In the genomic region with DNA sequence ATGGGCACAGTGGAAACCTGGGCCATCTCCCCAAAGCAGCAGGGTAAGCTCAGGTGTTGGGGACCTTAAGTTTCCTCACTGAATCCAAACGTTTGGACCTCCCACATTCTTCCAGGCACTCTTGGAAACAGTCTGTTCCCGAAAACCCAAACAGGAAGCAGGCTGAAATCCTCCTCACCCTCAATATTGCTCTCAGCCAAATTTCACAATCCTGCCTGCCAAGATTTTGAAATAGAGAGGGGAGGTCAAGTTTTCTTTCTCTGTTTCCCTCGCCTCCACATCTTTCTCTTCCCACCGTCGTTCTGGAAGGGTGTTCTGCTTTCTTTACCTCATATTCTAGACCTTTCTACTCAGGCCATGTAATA, we compare ENCODE assay signal across 13 cellular contexts.
DNase-seq lines count a peak whose midpoint lies in the region; ATAC-seq and TF ChIP-seq lines count a peak whose summit lies in the region.
"Had no signal": no experiment of that assay in that cellular context is flagged by ENCODE, and none has a peak within 500 bp of the region (broad histone marks: within the 10 kb centered on the region; RNA-seq: fewer than 3 reads in every experiment).

No MANE protein-coding gene starts in this region.

- H3K4me3 ChIP-seq in esophagus squamous epithelium, result no peak overlapping the region
- H3K4me3 ChIP-seq: K562, skin epidermis had no signal

- H3K4me3 Mint-ChIP-seq in MCF 10A (ENCODE audit: unreplicated experiment), result peak overlapping the region; percentile 56

- H3K36me3 ChIP-seq in esophagus squamous epithelium, result no peaks in the 10 kb centered on the region

- peak; percentile 76 for DNase-seq in EH (ENCODE audit: low read depth)
- DNase-seq in MCF 10A (ENCODE audit: unreplicated experiment), result peak; percentile 94
- DNase-seq in left ventricle myocardium superior, result no peak
- no peak for DNase-seq in sciatic nerve (ENCODE audit: low spot score)
- no peak for DNase-seq in esophagus squamous epithelium (lab: John Stamatoyannopoulos, UW)
- no peak for DNase-seq in effector CD8-positive, alpha-beta T cell (lab: John Stamatoyannopoulos, UW)
- DNase-seq in glomerular visceral epithelial cell (ENCODE audit: extremely low spot score), result no peak
- no peak for DNase-seq in DMS79 (lab: John Stamatoyannopoulos, UW)
- DNase-seq: activated CD4-positive, alpha-beta T cell treated with anti-CD3 and anti-CD28 coated beads for 4 hours; hippocampal formation; NCI-H2029 had no signal

- peaks cover 0 to 23% (median 16%) of the 10 kb centered on the region in 3 donors for H3K4me1 ChIP-seq in esophagus squamous epithelium

- BruUV-seq in MCF 10A (replicated peaks; lab: Mats Ljungman, UMichigan), result no TSS peak

- intact Hi-C loops in MCF 10A (cut with micrococcal nuclease), result no loop called here
- intact Hi-C loops in left ventricle myocardium superior (cut with micrococcal nuclease), result no loop called here
- intact Hi-C loops in sciatic nerve (cut with DNase I), result no loop called here
- intact Hi-C loops in esophagus squamous epithelium (cut with DNase I), result no loop called here

- TF ChIP-seq CTCF in MCF 10A (IDR thresholded peaks at IDR 0.05; ENCODE audit: unreplicated experiment), result no peak
- no peak for TF ChIP-seq CTCF in esophagus squamous epithelium (IDR thresholded peaks at IDR 0.05)

- H3K27ac Mint-ChIP-seq in MCF 10A (ENCODE audit: low read depth, unreplicated experiment), result peak overlapping the region; percentile 94

- H3K27me3 Mint-ChIP-seq in MCF 10A (ENCODE audit: insufficient read depth, unreplicated experiment), result no peaks in the 10 kb centered on the region

- WGBS in esophagus squamous epithelium, 2 donors, result 22 to 26% methylated on average over 5 of the region's 5 CpGs

- peaks cover 8% of the 10 kb centered on the region for H3K9me3 Mint-ChIP-seq in MCF 10A (ENCODE audit: unreplicated experiment)

- no peaks in the 10 kb centered on the region for H3K27me3 ChIP-seq in esophagus squamous epithelium

- CTCF ChIA-PET in MCF 10A (lab: Yijun Ruan, JAX), result no interaction called here

- H3K27ac ChIP-seq in esophagus squamous epithelium, result peak overlapping the region in 2 of 4 donors; percentile 3 to 50

- H3K9me3 ChIP-seq in esophagus squamous epithelium, result no peaks in the 10 kb centered on the region

- peaks cover 7% of the 10 kb centered on the region for H3K36me3 Mint-ChIP-seq in MCF 10A (ENCODE audit: insufficient read depth, unreplicated experiment)

- peaks cover 42% of the 10 kb centered on the region for H3K4me1 Mint-ChIP-seq in MCF 10A (ENCODE audit: insufficient read depth, unreplicated experiment)

- ATAC-seq in left ventricle myocardium superior, result peak; percentile 80
- ATAC-seq in sciatic nerve, result peak; percentile 97
- ATAC-seq: K562 had no signal

- no peak for TF ChIP-seq POLR2A in esophagus squamous epithelium (IDR thresholded peaks at IDR 0.05)

- POLR2A ChIA-PET in MCF 10A (lab: Yijun Ruan, JAX), result interaction anchor here (1.1 kb wide), 1 partner anchor 16 kb away, joined by 4 read pairs; no protein-coding TSS in a partner anchor

Comparison
In these comparisons a context has a peak if more than half of its experiments do, and no peak if none do; other contexts are left out.
1. DNase-seq: peak in EH (single experiment) and MCF 10A (single experiment); none in left ventricle myocardium superior (single experiment), sciatic nerve (single experiment), esophagus squamous epithelium (single experiment), effector CD8-positive, alpha-beta T cell (single experiment), glomerular visceral epithelial cell (single experiment) and DMS79 (single experiment).